Comparison of ENCODE assay signal across 8 cellular contexts in genomic region chr2:172442072-172442895, GRCh38. TPM values are rescaled to one million over a fixed set of nuclear protein-coding genes. Genes with fewer than 3 reads are reported as not detected.
A peak's percentile ranks its signal among the peaks of the same experiment; 100 is the strongest.
DNase-seq lines count a peak whose midpoint lies in the region; ATAC-seq, FAIRE-seq and TF ChIP-seq lines count a peak whose summit lies in the region.

No MANE protein-coding gene starts in this region.

- H3K9me3 ChIP-seq in HepG2 (ENCODE audit: low read length) (no peaks in the 10 kb centered on the region), upper lobe of left lung (no peaks in the 10 kb centered on the region)

- peak overlapping the region; percentile 68 for H3K27ac Mint-ChIP-seq in activated naive CD8-positive, alpha-beta T cell treated with anti-CD3 and anti-CD28 coated beads, Interleukin-2, amount 10 ng/mL, durations not matched to agents 7 days and 5 days

- H3K4me2 ChIP-seq in HepG2 (ENCODE audit: low read depth, low read length) = peak overlapping the region; percentile 1; the same call in 1 of the 2 replicates

- no peak overlapping the region for H3K4me3 ChIP-seq in HepG2 (replicated peaks in 1 of 3; ENCODE audit: insufficient read depth in 1 of 3, low read depth in 2 of 3, low read length in 3 of 3)
- H3K4me3 ChIP-seq in upper lobe of left lung = no peak overlapping the region

- BruUV-seq in HepG2 (replicated peaks; lab: Mats Ljungman, UMichigan) = no TSS peak

- peaks cover 76% of the 10 kb centered on the region for H3K79me2 ChIP-seq in HepG2 (ENCODE audit: insufficient read depth, low read length)

- H3K9ac ChIP-seq in HepG2 (ENCODE audit: insufficient read depth, low read depth, low read length) = no peak overlapping the region

- no peak for TF ChIP-seq RAD21 in HepG2 (CRISPR knock-in tag; IDR thresholded peaks at IDR 0.05)

- peaks cover 44% of the 10 kb centered on the region for H3K4me1 Mint-ChIP-seq in activated naive CD8-positive, alpha-beta T cell treated with anti-CD3 and anti-CD28 coated beads, Interleukin-2, amount 10 ng/mL, durations not matched to agents 7 days and 5 days

- H3K27me3 ChIP-seq in HepG2 (ENCODE audit: control insufficient read depth in 1 of 2, insufficient read depth in 2 of 2, low read length in 2 of 2) (no peaks in the 10 kb centered on the region), upper lobe of left lung (no peaks in the 10 kb centered on the region)

- peaks cover 21% of the 10 kb centered on the region for H4K20me1 ChIP-seq in HepG2 (ENCODE audit: insufficient read depth, low read length)

- peak; percentile 34 for ATAC-seq in activated naive CD8-positive, alpha-beta T cell treated with anti-CD3 and anti-CD28 coated beads, Interleukin-2, amount 10 ng/mL, durations not matched to agents 7 days and 5 days (ENCODE audit: low read depth)
- ATAC-seq in HepG2 (peak; percentile 77), upper lobe of left lung (ENCODE audit: low FRiP score in 2 of 2) (peak; percentile 73 to 78), HG03045 (IDR thresholded peaks at IDR 0.05; ENCODE audit: unreplicated experiment) (no peak)

- H3K27ac ChIP-seq in HepG2 (ENCODE audit: extremely low read length, insufficient read depth, low read length) (peak overlapping the region; percentile 5), upper lobe of left lung (no peak overlapping the region)

- WGBS in HepG2 (ENCODE audit: low lambda C conversion rate) = 72% methylated on average over 10 of the region's 10 CpGs
- WGBS in upper lobe of left lung, 2 donors = 70 to 72% methylated on average over 10 of the region's 10 CpGs

- peak overlapping the region; percentile 57 for H3K4me3 Mint-ChIP-seq in activated naive CD8-positive, alpha-beta T cell treated with anti-CD3 and anti-CD28 coated beads, Interleukin-2, amount 10 ng/mL, durations not matched to agents 7 days and 5 days

- H3K27me3 Mint-ChIP-seq in activated naive CD8-positive, alpha-beta T cell treated with anti-CD3 and anti-CD28 coated beads, Interleukin-2, amount 10 ng/mL, durations not matched to agents 7 days and 5 days = no peaks in the 10 kb centered on the region

- H3K9me3 Mint-ChIP-seq in activated naive CD8-positive, alpha-beta T cell treated with anti-CD3 and anti-CD28 coated beads, Interleukin-2, amount 10 ng/mL, durations not matched to agents 7 days and 5 days = no peaks in the 10 kb centered on the region

- no peak for TF ChIP-seq POLR2A in HepG2 (IDR thresholded peaks at IDR 0.05; ENCODE audit: insufficient read depth in 1 of 2, low read depth in 2 of 2, low read length in 2 of 2)
- TF ChIP-seq POLR2A in upper lobe of left lung (IDR thresholded peaks at IDR 0.05) = no peak

- peak in 1 of 2 experiments; percentile 25; a peak in 1 of 4 replicates for TF ChIP-seq EP300 in HepG2 (IDR thresholded peaks at IDR 0.05; ENCODE audit: low read depth in 2 of 2, low read length in 2 of 2)
- no peak for TF ChIP-seq EP300 in HepG2 (CRISPR knock-in tag; IDR thresholded peaks at IDR 0.05; ENCODE audit: borderline replicate concordance)
- no peak for TF ChIP-seq EP300 in upper lobe of left lung (IDR thresholded peaks at IDR 0.05)

- in situ Hi-C loops in HepG2 (cut with HindIII; ENCODE audit: extremely low pct_ligation_motif_present, low pct_unique_long_range_greater_than_20kb) = no loop called here

- DNase-seq in Daoy (ENCODE audit: low read depth) (peak; percentile 97), NCI-H748 (lab: John Stamatoyannopoulos, UW; ENCODE audit: unreplicated experiment) (peak; percentile 85), HepG2 (ENCODE audit: low spot score) (peak; percentile 75), upper lobe of left lung (peak in 1 of 2 donors; percentile 33), midbrain (lab: John Stamatoyannopoulos, UW) (no peak), D341Med (ENCODE audit: low spot score) (no peak)
- DNase-seq in activated naive CD8-positive, alpha-beta T cell treated with anti-CD3 and anti-CD28 coated beads, Interleukin-2, amount 10 ng/mL, durations not matched to agents 7 days and 5 days = no peak

- CTCF ChIA-PET in HepG2 (lab: Yijun Ruan, JAX; ENCODE audit: low intra/inter-chr PET ratio, low total read pairs) = no interaction called here

- POLR2A ChIA-PET in activated naive CD8-positive, alpha-beta T cell treated with anti-CD3 and anti-CD28 coated beads, Interleukin-2, amount 10 ng/mL, durations not matched to agents 7 days and 5 days (lab: Charles Lee) = interaction anchor here (1.6 to 3.1 kb wide), 2 partner anchors 14 to 20 kb away, joined by 6 to 17 read pairs; partner anchors contain the start of gene ITGA6
- POLR2A ChIA-PET in HepG2 (lab: Yijun Ruan, JAX) = interaction anchor here (0.9 to 5.8 kb wide), 5 partner anchors 9 to 103 kb away, joined by 3 to 88 read pairs (median 6); partner anchors contain the start of gene ITGA6

- H3K36me3 Mint-ChIP-seq in activated naive CD8-positive, alpha-beta T cell treated with anti-CD3 and anti-CD28 coated beads, Interleukin-2, amount 10 ng/mL, durations not matched to agents 7 days and 5 days = peaks cover 1% of the 10 kb centered on the region

- intact Hi-C loops in HepG2 (cut with micrococcal nuclease; ENCODE audit: unreplicated experiment) = loop anchor here (2.0 kb wide), 2 partner anchors 13 to 19 kb away; no protein-coding TSS in a partner anchor

- FAIRE-seq in HepG2 (lab: Jason Lieb, UNC) = no peak

- peaks cover 60% of the 10 kb centered on the region for H3K4me1 ChIP-seq in HepG2 (ENCODE audit: insufficient read depth, low read length)
- H3K4me1 ChIP-seq in upper lobe of left lung = peaks cover 11 to 51% (median 29%) of the 10 kb centered on the region in 4 donors

- H3K36me3 ChIP-seq in HepG2 (replicated peaks in 1 of 2; ENCODE audit: control insufficient read depth in 1 of 2, insufficient read depth in 2 of 2, low read length in 2 of 2) = 0 out of 5 replicates have a peak, but pooled peaks cover 0 to 3% of the 10 kb centered on the region in 2 experiments
- no peaks in the 10 kb centered on the region for H3K36me3 ChIP-seq in upper lobe of left lung

- no peak overlapping the region for H2AFZ ChIP-seq in HepG2 (ENCODE audit: low read length)

- TF ChIP-seq CTCF in HepG2 (CRISPR knock-in tag; IDR thresholded peaks at IDR 0.05) (no peak), upper lobe of left lung (IDR thresholded peaks at IDR 0.05) (no peak)

TF ChIP-seq in HepG2, 621 proteins besides CTCF, POLR2A, EP300 and RAD21 (continues in another document):
- peak; percentile 86 for TF ChIP-seq FOSL2 (CRISPR knock-in tag; IDR thresholded peaks at IDR 0.05)
- TF ChIP-seq HNRNPLL (IDR thresholded peaks at IDR 0.05; ENCODE audit: low read depth, low read length, poor library complexity, severe bottlenecking) = no peak
- 0 out of 2 replicates have a peak, but pooled peaks have one; percentile 27 for TF ChIP-seq TBX2 (CRISPR knock-in tag; IDR thresholded peaks at IDR 0.05; ENCODE audit: borderline replicate concordance)
- TF ChIP-seq ZKSCAN1 (IDR thresholded peaks at IDR 0.05; ENCODE audit: low read length) = peak; percentile 99
- no peak for TF ChIP-seq IRF1 (CRISPR knock-in tag; IDR thresholded peaks at IDR 0.05; ENCODE audit: low read depth)
- no peak for TF ChIP-seq ZNF317 (CRISPR knock-in tag; IDR thresholded peaks at IDR 0.05)
- 0 out of 2 replicates have a peak, but pooled peaks have one; percentile 61 for TF ChIP-seq SIN3A (IDR thresholded peaks at IDR 0.05; ENCODE audit: borderline replicate concordance, low read depth, low read length)
- TF ChIP-seq SAP130 (CRISPR knock-in tag; IDR thresholded peaks at IDR 0.05; ENCODE audit: low read depth) = peak; percentile 52
- peak; percentile 11 for TF ChIP-seq XRCC5 (optimal IDR thresholded peaks at IDR 0.05; ENCODE audit: low read length)
- 0 out of 2 replicates have a peak, but pooled peaks have one; percentile 48 for TF ChIP-seq ONECUT2 (CRISPR knock-in tag; IDR thresholded peaks at IDR 0.05)

RNA-seq across cellular contexts. Expression of gene ITGA6, which starts 14.9 kb away (rescaled TPM):
- total RNA-seq in Daoy (2014; rRNA removed; shearing (Covaris generic)) = 27.4 and 42.4 TPM in 2 replicates
- 10 to 100 TPM; 22.8 to 26.8 TPM for total RNA-seq in activated naive CD8-positive, alpha-beta T cell treated with anti-CD3 and anti-CD28 coated beads, Interleukin-2, amount 10 ng/mL, durations not matched to agents 7 days and 5 days
- 49.6 and 92.5 TPM in 2 replicates for total RNA-seq in HepG2 (2016; rRNA removed; fragmentation: Illumina TruSeq; extraction: Trizol)
- total RNA-seq in HepG2 (2016; cell fraction: cytosol; rRNA removed; fragmentation: Illumina TruSeq; extraction: Trizol; ENCODE audit: low read depth) = 4.0 and 7.3 TPM in 2 replicates
- total RNA-seq in HepG2 (2016; cell fraction: insoluble cytoplasmic fraction; rRNA removed; fragmentation: Illumina TruSeq; extraction: Trizol) = 46.0 and 93.0 TPM in 2 replicates
- 20.1 and 25.4 TPM in 2 replicates for total RNA-seq in HepG2 (2016; cell fraction: membrane; rRNA removed; fragmentation: Illumina TruSeq; extraction: Trizol)
- total RNA-seq in HepG2 (2016; cell fraction: nucleus; rRNA removed; fragmentation: Illumina TruSeq; extraction: Trizol) = 132 and 146 TPM in 2 replicates
- polyA plus RNA-seq in HepG2 (2011; rRNA removed) = 21.6 and 24.0 TPM in 2 replicates
- 12.2 and 19.7 TPM in 2 replicates for polyA plus RNA-seq in HepG2 (2011; cell fraction: cytosol; rRNA removed)
- polyA plus RNA-seq in HepG2 (2011; cell fraction: nucleus; rRNA removed) = 24.5 and 30.3 TPM in 2 replicates
- 55.3 and 56.2 TPM in 2 replicates for polyA plus RNA-seq in HepG2 (2012)
- 2.1 TPM in 2 replicates for polyA plus RNA-seq in HepG2 (2016; cell fraction: cytosol; fragmentation: Illumina TruSeq; extraction: Trizol; ENCODE audit: low read depth)
- polyA plus RNA-seq in HepG2 (2016; cell fraction: insoluble cytoplasmic fraction; fragmentation: Illumina TruSeq; extraction: Trizol; ENCODE audit: low read depth) = 27.1 and 28.5 TPM in 2 replicates
- 5.3 and 7.3 TPM in 2 replicates for polyA plus RNA-seq in HepG2 (2016; cell fraction: membrane; fragmentation: Illumina TruSeq; extraction: Trizol; ENCODE audit: low read depth)
- polyA plus RNA-seq in HepG2 (2016; cell fraction: nucleus; fragmentation: Illumina TruSeq; extraction: Trizol; ENCODE audit: insufficient read depth, low read depth) = 118 and 128 TPM in 2 replicates
- polyA minus RNA-seq in HepG2 (2011; rRNA and poly(A)+ RNA removed; ENCODE audit: low replicate concordance) = 8.5 and 31.2 TPM in 2 replicates
- polyA minus RNA-seq in HepG2 (2011; cell fraction: cytosol; rRNA and poly(A)+ RNA removed) = 32.7 and 35.0 TPM in 2 replicates
- polyA minus RNA-seq in HepG2 (2011; cell fraction: nucleus; rRNA and poly(A)+ RNA removed) = 106 and 110 TPM in 2 replicates
- 10 to 100 TPM; 38.1 to 99.7 (median 57.9) TPM for total RNA-seq in upper lobe of left lung

Comparison
In these comparisons a context has a peak if more than half of its experiments do, and no peak if none do; other contexts are left out.
1. DNase-seq: peak in Daoy (single experiment), NCI-H748 (single experiment) and HepG2 (single experiment); none in activated naive CD8-positive, alpha-beta T cell treated with anti-CD3 and anti-CD28 coated beads, Interleukin-2, amount 10 ng/mL, durations not matched to agents 7 days and 5 days (single experiment), midbrain (single experiment) and D341Med (single experiment).